Comparison of ENCODE assay signal across 11 cellular contexts in genomic region chr21:42236693-42237092, GRCh38. TPM values are rescaled to one million over a fixed set of nuclear protein-coding genes. Genes with fewer than 3 reads are reported as not detected.
A peak's percentile ranks its signal among the peaks of the same experiment; 100 is the strongest.
DNase-seq lines count a peak whose midpoint lies in the region; ATAC-seq, FAIRE-seq and TF ChIP-seq lines count a peak whose summit lies in the region.
"Had no signal": no experiment of that assay in that cellular context is flagged by ENCODE, and none has a peak within 500 bp of the region (broad histone marks: within the 10 kb centered on the region; RNA-seq: fewer than 3 reads in every experiment).

No MANE protein-coding gene starts in this region.

- ATAC-seq in CD4-positive, CD25-positive, alpha-beta regulatory T cell (ENCODE audit: low read depth in 2 of 2): no peak
- ATAC-seq in GM21529 (IDR thresholded peaks at IDR 0.05; ENCODE audit: unreplicated experiment): no peak

- FAIRE-seq in GM18507 (lab: Jason Lieb, UNC): peak; percentile 74

- H3K27ac Mint-ChIP-seq in CD4-positive, CD25-positive, alpha-beta regulatory T cell: peak overlapping the region; percentile 81 to 95 (median 83)
- H3K27ac Mint-ChIP-seq in activated T-helper 1 cell treated with anti-CD3 and anti-CD28 coated beads, Interleukin-12 subunit alpha, Interleukin-12 subunit beta, Interleukin-2, Interleukin-4 antibody, amounts not matched to agents 30 ng/mL and 10 ng/mL and 1 ng/mL, durations not matched to agents 14 hours and 24 hours and 36 hours: peak overlapping the region; percentile 75
- H3K27ac Mint-ChIP-seq in nephron: peak overlapping the region in 2 of 3 experiments; percentile 68 to 87
- H3K27ac Mint-ChIP-seq: progenitor cell of endocrine pancreas had no signal

- DNase-seq in CD4-positive, CD25-positive, alpha-beta regulatory T cell: peak in 2 of 3 donors; percentile 43 to 78
- DNase-seq in GM18507 (ENCODE audit: extremely low spot score, insufficient read length, low read depth) (no peak), NCI-H446 treated with DMSO at 0.1 percent for 48 hours (lab: John Stamatoyannopoulos, UW) (no peak), middle frontal gyrus (ENCODE audit: extremely low spot score, low spot score) (no peak), hypothalamus (lab: John Stamatoyannopoulos, UW) (no peak)
- no peak for DNase-seq in activated T-helper 1 cell treated with anti-CD3 and anti-CD28 coated beads, Interleukin-12 subunit alpha, Interleukin-12 subunit beta, Interleukin-2, Interleukin-4 antibody, amounts not matched to agents 30 ng/mL and 10 ng/mL and 1 ng/mL, durations not matched to agents 14 hours and 24 hours and 36 hours (ENCODE audit: low spot score)
- DNase-seq: stimulated activated CD4-positive, alpha-beta T cell treated with anti-CD3 and anti-CD28 coated beads, Interleukin-1b, Interleukin-23, amount 100 ng/mL, for 48 hours; stimulated activated naive CD4-positive, alpha-beta T cell treated with Interleukin-2 at 50 U/mL for 16 hours had no signal

- H3K27me3 Mint-ChIP-seq in CD4-positive, CD25-positive, alpha-beta regulatory T cell: no peaks in the 10 kb centered on the region
- H3K27me3 Mint-ChIP-seq in activated T-helper 1 cell treated with anti-CD3 and anti-CD28 coated beads, Interleukin-12 subunit alpha, Interleukin-12 subunit beta, Interleukin-2, Interleukin-4 antibody, amounts not matched to agents 30 ng/mL and 10 ng/mL and 1 ng/mL, durations not matched to agents 14 hours and 24 hours and 36 hours (ENCODE audit: insufficient read depth): no peaks in the 10 kb centered on the region
- peaks cover 58% of the 10 kb centered on the region for H3K27me3 Mint-ChIP-seq in nephron (ENCODE audit: low read depth)

- H3K36me3 Mint-ChIP-seq in CD4-positive, CD25-positive, alpha-beta regulatory T cell: no peaks in the 10 kb centered on the region
- H3K36me3 Mint-ChIP-seq in activated T-helper 1 cell treated with anti-CD3 and anti-CD28 coated beads, Interleukin-12 subunit alpha, Interleukin-12 subunit beta, Interleukin-2, Interleukin-4 antibody, amounts not matched to agents 30 ng/mL and 10 ng/mL and 1 ng/mL, durations not matched to agents 14 hours and 24 hours and 36 hours (ENCODE audit: low read depth): no peaks in the 10 kb centered on the region
- H3K36me3 Mint-ChIP-seq in nephron (ENCODE audit: low read depth): no peaks in the 10 kb centered on the region

- peaks cover 81% of the 10 kb centered on the region for H3K4me1 ChIP-seq in CD4-positive, CD25-positive, alpha-beta regulatory T cell (ENCODE audit: control insufficient read depth, insufficient read depth, low read length, poor library complexity, severe bottlenecking)

- intact Hi-C loops in activated T-helper 1 cell treated with anti-CD3 and anti-CD28 coated beads, Interleukin-12 subunit alpha, Interleukin-12 subunit beta, Interleukin-2, Interleukin-4 antibody, amounts not matched to agents 30 ng/mL and 10 ng/mL and 1 ng/mL, durations not matched to agents 14 hours and 24 hours and 36 hours (cut with micrococcal nuclease): loop anchor here (1.0 to 5.0 kb wide), 6 partner anchors 8 to 291 kb away; no protein-coding TSS in a partner anchor

- H3K4me1 Mint-ChIP-seq in CD4-positive, CD25-positive, alpha-beta regulatory T cell: peaks cover 25 to 79% (median 58%) of the 10 kb centered on the region in 4 donors
- H3K4me1 Mint-ChIP-seq in activated T-helper 1 cell treated with anti-CD3 and anti-CD28 coated beads, Interleukin-12 subunit alpha, Interleukin-12 subunit beta, Interleukin-2, Interleukin-4 antibody, amounts not matched to agents 30 ng/mL and 10 ng/mL and 1 ng/mL, durations not matched to agents 14 hours and 24 hours and 36 hours (ENCODE audit: low read depth): peaks cover 71% of the 10 kb centered on the region
- H3K4me1 Mint-ChIP-seq in nephron: peaks cover 54% of the 10 kb centered on the region

- no peaks in the 10 kb centered on the region for H3K27me3 ChIP-seq in CD4-positive, CD25-positive, alpha-beta regulatory T cell (ENCODE audit: control insufficient read depth, insufficient read depth, low read length)

- no peaks in the 10 kb centered on the region for H3K36me3 ChIP-seq in CD4-positive, CD25-positive, alpha-beta regulatory T cell (ENCODE audit: control insufficient read depth, insufficient read depth, low read length)

- H3K27ac ChIP-seq in CD4-positive, CD25-positive, alpha-beta regulatory T cell (ENCODE audit: insufficient read depth, low read length, poor library complexity, severe bottlenecking): peak overlapping the region; percentile 98

- H3K4me3 ChIP-seq in CD4-positive, CD25-positive, alpha-beta regulatory T cell (ENCODE audit: low read depth, low read length): peak overlapping the region; percentile 82

- H3K9me3 Mint-ChIP-seq in CD4-positive, CD25-positive, alpha-beta regulatory T cell: peaks cover 0 to 1% (median 0%) of the 10 kb centered on the region in 7 donors
- H3K9me3 Mint-ChIP-seq in activated T-helper 1 cell treated with anti-CD3 and anti-CD28 coated beads, Interleukin-12 subunit alpha, Interleukin-12 subunit beta, Interleukin-2, Interleukin-4 antibody, amounts not matched to agents 30 ng/mL and 10 ng/mL and 1 ng/mL, durations not matched to agents 14 hours and 24 hours and 36 hours: no peaks in the 10 kb centered on the region
- no peaks in the 10 kb centered on the region for H3K9me3 Mint-ChIP-seq in nephron

- TF ChIP-seq CTCF in nephron (IDR thresholded peaks at IDR 0.05; ENCODE audit: unreplicated experiment in 3 of 3): no peak

- H3K4me3 Mint-ChIP-seq in CD4-positive, CD25-positive, alpha-beta regulatory T cell: peak overlapping the region; percentile 66 to 82 (median 70)
- peak overlapping the region; percentile 63 for H3K4me3 Mint-ChIP-seq in activated T-helper 1 cell treated with anti-CD3 and anti-CD28 coated beads, Interleukin-12 subunit alpha, Interleukin-12 subunit beta, Interleukin-2, Interleukin-4 antibody, amounts not matched to agents 30 ng/mL and 10 ng/mL and 1 ng/mL, durations not matched to agents 14 hours and 24 hours and 36 hours
- H3K4me3 Mint-ChIP-seq in nephron: peak overlapping the region in 1 of 3 experiments; percentile 9

- no peaks in the 10 kb centered on the region for H3K9me3 ChIP-seq in CD4-positive, CD25-positive, alpha-beta regulatory T cell (ENCODE audit: control insufficient read depth in 2 of 2, low read length in 2 of 2)

RNA-seq across cellular contexts. Expression of gene ABCG1, which starts 17.8 kb away (rescaled TPM):
- total RNA-seq in CD4-positive, CD25-positive, alpha-beta regulatory T cell: 86.3 TPM
- polyA plus RNA-seq in CD4-positive, CD25-positive, alpha-beta regulatory T cell: 10 to 100 TPM; 17.0 to 43.1 (median 23.5) TPM
- 9.3 and 10.2 TPM in 2 replicates for total RNA-seq in activated T-helper 1 cell treated with anti-CD3 and anti-CD28 coated beads, Interleukin-12 subunit alpha, Interleukin-12 subunit beta, Interleukin-2, Interleukin-4 antibody, amounts not matched to agents 30 ng/mL and 10 ng/mL and 1 ng/mL, durations not matched to agents 14 hours and 24 hours and 36 hours

Comparison
In these comparisons a context has a peak if more than half of its experiments do, and no peak if none do; other contexts are left out.
1. DNase-seq: peak in CD4-positive, CD25-positive, alpha-beta regulatory T cell (2 of 3); none in GM18507 (single experiment), activated T-helper 1 cell treated with anti-CD3 and anti-CD28 coated beads, Interleukin-12 subunit alpha, Interleukin-12 subunit beta, Interleukin-2, Interleukin-4 antibody, amounts not matched to agents 30 ng/mL and 10 ng/mL and 1 ng/mL, durations not matched to agents 14 hours and 24 hours and 36 hours (single experiment), NCI-H446 treated with DMSO at 0.1 percent for 48 hours (single experiment), middle frontal gyrus (single experiment) and hypothalamus (0 of 51).
2. Peak in every context shown above with its lines, with median percentiles within 50 percentile points of each other: H3K27ac Mint-ChIP-seq.